8 cellular contexts compared by ENCODE assay signal in genomic region chr5:97009212-97009898, GRCh38.
DNase-seq lines count a peak whose midpoint lies in the region; ATAC-seq and TF ChIP-seq lines count a peak whose summit lies in the region.

No MANE protein-coding gene starts in this region.

- TF ChIP-seq POLR2A in NB4 (IDR thresholded peaks at IDR 0.05; ENCODE audit: extremely low read depth, insufficient read length) = no peak
- TF ChIP-seq POLR2A in ovary (IDR thresholded peaks at IDR 0.05) = no peak

- no peaks in the 10 kb centered on the region for H3K27me3 Mint-ChIP-seq in CD8-positive, alpha-beta memory T cell

- no peak overlapping the region for H3K27ac ChIP-seq in CD8-positive, alpha-beta memory T cell (ENCODE audit: low read depth, low read length)
- no peak overlapping the region for H3K27ac ChIP-seq in ovary

- H3K36me3 Mint-ChIP-seq in CD8-positive, alpha-beta memory T cell = peaks cover 3 to 63% (median 21%) of the 10 kb centered on the region in 3 donors

- POLR2A ChIA-PET in CD8-positive, alpha-beta memory T cell (lab: Charles Lee) = interaction anchor here (0.7 kb wide), 1 partner anchor 12 kb away, joined by 3 read pairs; no protein-coding TSS in a partner anchor

- peaks cover 19 to 34% (median 25%) of the 10 kb centered on the region in 3 donors for H3K4me1 Mint-ChIP-seq in CD8-positive, alpha-beta memory T cell

- no peak overlapping the region for H3K4me3 ChIP-seq in CD8-positive, alpha-beta memory T cell (ENCODE audit: low read length)
- no peak overlapping the region for H3K4me3 ChIP-seq in NB4 (ENCODE audit: low read depth, low read length)
- H3K4me3 ChIP-seq in ovary = no peak overlapping the region

- CTCF ChIA-PET in CD8-positive, alpha-beta memory T cell (lab: Charles Lee) = interaction anchor here (1.2 to 1.7 kb wide), 3 partner anchors 12 to 140 kb away, joined by 4 to 6 read pairs (median 5); partner anchors contain the start of gene LNPEP

- intact Hi-C loops in ovary (cut with DNase I) = no loop called here

- peaks cover 23% of the 10 kb centered on the region for H3K4me1 ChIP-seq in CD8-positive, alpha-beta memory T cell (ENCODE audit: insufficient read depth, low read length)
- no peaks in the 10 kb centered on the region for H3K4me1 ChIP-seq in ovary (ENCODE audit: insufficient read depth)

- TF ChIP-seq CTCF in NB4 (IDR thresholded peaks at IDR 0.05; ENCODE audit: low read depth, low read length) (no peak), ovary (IDR thresholded peaks at IDR 0.05) (no peak)

- 73 to 78% (median 76%) methylated on average over 3 of the region's 3 CpGs for WGBS in ovary, 3 donors

- no peaks in the 10 kb centered on the region for H3K9me3 ChIP-seq in CD8-positive, alpha-beta memory T cell (ENCODE audit: low read length)
- no peaks in the 10 kb centered on the region for H3K9me3 ChIP-seq in ovary

- no peaks in the 10 kb centered on the region for H3K9me3 Mint-ChIP-seq in CD8-positive, alpha-beta memory T cell

- peak overlapping the region; percentile 14 to 76 (median 62) for H3K27ac Mint-ChIP-seq in CD8-positive, alpha-beta memory T cell

- peak overlapping the region in 3 of 7 donors; percentile 0 to 30 (median 4) for H3K4me3 Mint-ChIP-seq in CD8-positive, alpha-beta memory T cell

- TF ChIP-seq EP300 in ovary (IDR thresholded peaks at IDR 0.05) = no peak

- ATAC-seq in GM19455 (IDR thresholded peaks at IDR 0.05; ENCODE audit: unreplicated experiment) = peak; percentile 55

- H3K36me3 ChIP-seq in CD8-positive, alpha-beta memory T cell (ENCODE audit: insufficient read depth, low read length) = peaks cover 18% of the 10 kb centered on the region
- no peaks in the 10 kb centered on the region for H3K36me3 ChIP-seq in ovary

- no peaks in the 10 kb centered on the region for H3K27me3 ChIP-seq in CD8-positive, alpha-beta memory T cell (ENCODE audit: insufficient read depth, low read length, poor library complexity, severe bottlenecking)
- H3K27me3 ChIP-seq in ovary = no peaks in the 10 kb centered on the region

- DNase-seq in CD8-positive, alpha-beta memory T cell = peak in 2 of 5 donors; percentile 9 to 35
- DNase-seq in NB4 (ENCODE audit: low read depth) (peak; percentile 84), fibroblast of gingiva (ENCODE audit: low read depth) (peak; percentile 3), COLO668 (lab: John Stamatoyannopoulos, UW; ENCODE audit: unreplicated experiment) (no peak), NCI-H1436 treated with DMSO at 0.1 percent for 48 hours (lab: John Stamatoyannopoulos, UW) (no peak), NCI-H1092 treated with DMSO at 0.1 percent for 48 hours (lab: John Stamatoyannopoulos, UW) (no peak), ovary (no peak)

Comparison
In these comparisons a context has a peak if more than half of its experiments do, and no peak if none do; other contexts are left out.
1. DNase-seq: peak in NB4 (single experiment) and fibroblast of gingiva (single experiment); none in COLO668 (single experiment), NCI-H1436 treated with DMSO at 0.1 percent for 48 hours (single experiment), NCI-H1092 treated with DMSO at 0.1 percent for 48 hours (single experiment) and ovary (0 of 5).